In genomic region chr5:54517512-54518145, GRCh38 we compare ENCODE assay signal across 1 cellular context.
TF ChIP-seq lines count a peak whose summit lies in the region.

SNX18 (plus strand) TSS chr5:54517759; CDS start chr5:54517953, 194 bp downstream.

TF ChIP-seq in GM12878, 131 proteins besides CTCF, POLR2A, EP300 and RAD21 (continued from another document and continues in another):
- TF ChIP-seq ZNF592 (IDR thresholded peaks at IDR 0.05): peak; percentile 77; the same call in 1 of the 2 replicates
- TF ChIP-seq IKZF1 (conservative IDR thresholded peaks at IDR 0.05): peak; percentile 80
- peak; percentile 95 for TF ChIP-seq CUX1 (IDR thresholded peaks at IDR 0.05; ENCODE audit: insufficient replicate concordance, low read depth, low read length)
- TF ChIP-seq USF1 (IDR thresholded peaks at IDR 0.05; ENCODE audit: borderline replicate concordance, extremely low read length, insufficient read depth, low read depth, low read length): no peak
- no peak for TF ChIP-seq NFXL1 (IDR thresholded peaks at IDR 0.05; ENCODE audit: borderline replicate concordance)
- no peak for TF ChIP-seq IRF5 (IDR thresholded peaks at IDR 0.05; ENCODE audit: borderline replicate concordance)
- TF ChIP-seq MAX (IDR thresholded peaks at IDR 0.05; ENCODE audit: low read depth, low read length): peak; percentile 46
- no peak for TF ChIP-seq PKNOX1 (IDR thresholded peaks at IDR 0.05)
- no peak for TF ChIP-seq JUND (IDR thresholded peaks at IDR 0.05; ENCODE audit: low read depth, low read length)
- no peak for TF ChIP-seq EED (IDR thresholded peaks at IDR 0.05; ENCODE audit: low read depth)
- TF ChIP-seq CEBPB (IDR thresholded peaks at IDR 0.05; ENCODE audit: borderline replicate concordance in 1 of 2, low read depth in 2 of 2, low read length in 2 of 2): no peak
- TF ChIP-seq MLLT1 (IDR thresholded peaks at IDR 0.05): peak; percentile 100
- no peak for TF ChIP-seq SUZ12 (IDR thresholded peaks at IDR 0.05; ENCODE audit: unreplicated experiment)
- TF ChIP-seq HSF1 (IDR thresholded peaks at IDR 0.05; ENCODE audit: low read depth, low read length): no peak
- no peak for TF ChIP-seq HDGF (IDR thresholded peaks at IDR 0.05)
- no peak for TF ChIP-seq BCL11A (IDR thresholded peaks at IDR 0.05; ENCODE audit: low read depth, low read length)
- no peak for TF ChIP-seq MTA2 (IDR thresholded peaks at IDR 0.05; ENCODE audit: low read depth)
- no peak; the same call in 1 of the 2 replicates for TF ChIP-seq MXI1 (IDR thresholded peaks at IDR 0.05; ENCODE audit: low read depth, low read length)
- TF ChIP-seq BMI1 (IDR thresholded peaks at IDR 0.05; ENCODE audit: borderline replicate concordance): no peak
- no peak for TF ChIP-seq MYC (IDR thresholded peaks at IDR 0.05; ENCODE audit: insufficient read depth, insufficient read length, insufficient replicate concordance, low read length, severe bottlenecking)
- TF ChIP-seq FOS (IDR thresholded peaks at IDR 0.05; ENCODE audit: borderline replicate concordance, extremely low read depth, insufficient read length): no peak
- 0 out of 2 replicates have a peak, but pooled peaks have one; percentile 36 for TF ChIP-seq TAF1 (IDR thresholded peaks at IDR 0.05; ENCODE audit: borderline replicate concordance, low read depth, low read length)
- 0 out of 2 replicates have a peak, but pooled peaks have one; percentile 37 for TF ChIP-seq ESRRA (IDR thresholded peaks at IDR 0.05; ENCODE audit: low read length)
- 0 out of 2 replicates have a peak, but pooled peaks have one; percentile 48 for TF ChIP-seq CBX5 (IDR thresholded peaks at IDR 0.05; ENCODE audit: low read depth)
- TF ChIP-seq STAT3 (IDR thresholded peaks at IDR 0.05; ENCODE audit: low read depth, low read length): no peak
- TF ChIP-seq ZNF384 (IDR thresholded peaks at IDR 0.05; ENCODE audit: borderline replicate concordance, low read depth, low read length): no peak
- no peak for TF ChIP-seq CBX3 (IDR thresholded peaks at IDR 0.05; ENCODE audit: borderline replicate concordance, low read depth)
- TF ChIP-seq E2F8 (IDR thresholded peaks at IDR 0.05; ENCODE audit: low read depth, partially characterized antibody): no peak
- no peak for TF ChIP-seq NFIC (IDR thresholded peaks at IDR 0.05; ENCODE audit: low read depth, low read length)
- no peak for TF ChIP-seq ASH2L (IDR thresholded peaks at IDR 0.05; ENCODE audit: borderline replicate concordance, low read depth)
- no peak for TF ChIP-seq FOXK2 (IDR thresholded peaks at IDR 0.05)
- TF ChIP-seq ATF7 (IDR thresholded peaks at IDR 0.05; ENCODE audit: low read depth): no peak
- 0 out of 2 replicates have a peak, but pooled peaks have one; percentile 44 for TF ChIP-seq ZNF217 (IDR thresholded peaks at IDR 0.05)
- peak; percentile 43 for TF ChIP-seq SIX5 (IDR thresholded peaks at IDR 0.05; ENCODE audit: low read depth, low read length, severe bottlenecking)
- TF ChIP-seq ZNF622 (IDR thresholded peaks at IDR 0.05): no peak
- TF ChIP-seq BHLHE40 (IDR thresholded peaks at IDR 0.05; ENCODE audit: borderline replicate concordance in 1 of 2, low read depth in 2 of 2, low read length in 1 of 2): peak; percentile 76 to 79; a peak in 3 of 4 replicates
- TF ChIP-seq ZZZ3 (IDR thresholded peaks at IDR 0.05; ENCODE audit: control insufficient read depth, insufficient read length, low read depth): no peak
- no peak; the same call in 1 of the 2 replicates for TF ChIP-seq TBL1XR1 (IDR thresholded peaks at IDR 0.05; ENCODE audit: low read depth, low read length)
- no peak for TF ChIP-seq SREBF1 (IDR thresholded peaks at IDR 0.05; ENCODE audit: low read length)
- TF ChIP-seq BACH1 (IDR thresholded peaks at IDR 0.05; ENCODE audit: borderline replicate concordance): peak; percentile 79
- peak; percentile 93 for TF ChIP-seq YY1 (IDR thresholded peaks at IDR 0.05; ENCODE audit: low read depth, low read length)
- no peak for TF ChIP-seq SUPT20H (IDR thresholded peaks at IDR 0.05; ENCODE audit: borderline replicate concordance, control insufficient read depth, low read depth, low read length)
- no peak for TF ChIP-seq HDAC2 (IDR thresholded peaks at IDR 0.05)
- TF ChIP-seq ZNF24 (IDR thresholded peaks at IDR 0.05): peak; percentile 64
- TF ChIP-seq TARDBP (IDR thresholded peaks at IDR 0.05; ENCODE audit: borderline replicate concordance): 0 out of 2 replicates have a peak, but pooled peaks have one; percentile 61
